In genomic region chr18:25805323-25805722, GRCh38 we compare ENCODE assay signal across 19 cellular contexts.
A peak's percentile ranks its signal among the peaks of the same experiment; 100 is the strongest.
DNase-seq lines count a peak whose midpoint lies in the region; ATAC-seq and TF ChIP-seq lines count a peak whose summit lies in the region.
"Had no signal": no experiment of that assay in that cellular context is flagged by ENCODE, and none has a peak within 500 bp of the region (broad histone marks: within the 10 kb centered on the region; RNA-seq: fewer than 3 reads in every experiment).

No MANE protein-coding gene starts in this region.

- no peak overlapping the region for H3K27ac Mint-ChIP-seq in HFFc6
- H3K27ac Mint-ChIP-seq: activated CD8-positive, alpha-beta memory T cell treated with anti-CD3 and anti-CD28 coated beads, Interleukin-2, amount 10 ng/mL, durations not matched to agents 7 days and 5 days; WTC11 had no signal

- no peaks in the 10 kb centered on the region for H3K36me3 ChIP-seq in mucosa of descending colon (ENCODE audit: low read depth)

- TF ChIP-seq CTCF in HFFc6 (IDR thresholded peaks at IDR 0.05) (no peak), cardiac fibroblast (IDR thresholded peaks at IDR 0.05; ENCODE audit: low read depth, low read length) (no peak), mucosa of descending colon (IDR thresholded peaks at IDR 0.05) (no peak), GM20000 (IDR thresholded peaks at IDR 0.05; ENCODE audit: extremely low read depth, missing control alignments) (no peak)

- DNase-seq in AG08395 (ENCODE audit: low spot score), result peak; percentile 93
- peak; percentile 42 for DNase-seq in HFFc6
- peak; percentile 51 to 67 for DNase-seq in cardiac fibroblast (ENCODE audit: low read depth in 2 of 2)
- no peak for DNase-seq in mucosa of descending colon
- DNase-seq in NCI-H526 treated with DMSO at 0.1 percent for 48 hours (lab: John Stamatoyannopoulos, UW), result no peak
- DNase-seq in GM20000 (ENCODE audit: low spot score), result no peak
- DNase-seq in NCI-H2081 (lab: John Stamatoyannopoulos, UW), result no peak
- DNase-seq in cerebellar cortex (ENCODE audit: low spot score), result no peak
- DNase-seq: ACHN; activated CD8-positive, alpha-beta memory T cell treated with anti-CD3 and anti-CD28 coated beads, Interleukin-2, amount 10 ng/mL, durations not matched to agents 7 days and 5 days; activated naive CD4-positive, alpha-beta T cell; DMS53; Karpas-422; midbrain; NCI-H2107; posterior cingulate gyrus had no signal

- no peaks in the 10 kb centered on the region for H3K9me3 Mint-ChIP-seq in HFFc6

- ATAC-seq in mucosa of descending colon, result peak; percentile 43
- ATAC-seq: activated CD8-positive, alpha-beta memory T cell treated with anti-CD3 and anti-CD28 coated beads, Interleukin-2, amount 10 ng/mL, durations not matched to agents 7 days and 5 days; WTC11 had no signal

- intact Hi-C loops in mucosa of descending colon (cut with DNase I, micrococcal nuclease), result no loop called here

- H3K9me3 ChIP-seq in mucosa of descending colon, result no peaks in the 10 kb centered on the region

- no peaks in the 10 kb centered on the region for H3K4me1 Mint-ChIP-seq in HFFc6 (ENCODE audit: low read depth)
- H3K4me1 Mint-ChIP-seq: activated CD8-positive, alpha-beta memory T cell treated with anti-CD3 and anti-CD28 coated beads, Interleukin-2, amount 10 ng/mL, durations not matched to agents 7 days and 5 days; central memory CD8-positive, alpha-beta T cell; WTC11 had no signal

- H3K27me3 Mint-ChIP-seq in HFFc6 (ENCODE audit: insufficient read depth), result peaks cover 5% of the 10 kb centered on the region; the same call in 1 of the 2 replicates
- H3K27me3 Mint-ChIP-seq: activated CD8-positive, alpha-beta memory T cell treated with anti-CD3 and anti-CD28 coated beads, Interleukin-2, amount 10 ng/mL, durations not matched to agents 7 days and 5 days had no signal

- no peak overlapping the region for H3K4me3 Mint-ChIP-seq in HFFc6
- H3K4me3 Mint-ChIP-seq: activated CD8-positive, alpha-beta memory T cell treated with anti-CD3 and anti-CD28 coated beads, Interleukin-2, amount 10 ng/mL, durations not matched to agents 7 days and 5 days; central memory CD8-positive, alpha-beta T cell; WTC11 had no signal

- H3K4me1 ChIP-seq in mucosa of descending colon (ENCODE audit: low read depth), result no peaks in the 10 kb centered on the region

- H3K36me3 Mint-ChIP-seq in HFFc6 (ENCODE audit: low read depth), result no peaks in the 10 kb centered on the region
- H3K36me3 Mint-ChIP-seq: activated CD8-positive, alpha-beta memory T cell treated with anti-CD3 and anti-CD28 coated beads, Interleukin-2, amount 10 ng/mL, durations not matched to agents 7 days and 5 days; WTC11 had no signal

- H3K4me3 ChIP-seq in cardiac fibroblast (replicated peaks in 1 of 2; ENCODE audit: low read depth in 2 of 2, low read length in 2 of 2) (no peak overlapping the region), mucosa of descending colon (no peak overlapping the region)
- H3K4me3 ChIP-seq: SK-N-MC had no signal

Comparison
In these comparisons a context has a peak if more than half of its experiments do, and no peak if none do; other contexts are left out.
1. DNase-seq: peak in AG08395 (single experiment), HFFc6 (single experiment) and cardiac fibroblast (2 of 2); none in mucosa of descending colon (0 of 3), NCI-H526 treated with DMSO at 0.1 percent for 48 hours (single experiment), GM20000 (single experiment), NCI-H2081 (0 of 2) and cerebellar cortex (single experiment).